9 cellular contexts compared by ENCODE assay signal in genomic region chr12:52147367-52147972, GRCh38. TPM values are rescaled to one million over a fixed set of nuclear protein-coding genes. Genes with fewer than 3 reads are reported as not detected.
DNase-seq lines count a peak whose midpoint lies in the region; ATAC-seq and TF ChIP-seq lines count a peak whose summit lies in the region.
"Had no signal": no experiment of that assay in that cellular context is flagged by ENCODE, and none has a peak within 500 bp of the region (broad histone marks: within the 10 kb centered on the region; RNA-seq: fewer than 3 reads in every experiment).

No MANE protein-coding gene starts in this region.

- intact Hi-C loops in natural killer cell (cut with micrococcal nuclease) = no loop called here

- H3K9ac ChIP-seq in HUES48 (ENCODE audit: low read depth, low read length) = no peak overlapping the region

- no peaks in the 10 kb centered on the region for H3K36me3 ChIP-seq in HUES48 (ENCODE audit: control insufficient read depth, insufficient read depth, low read length)

- H3K36me3 Mint-ChIP-seq in type B pancreatic cell = no peaks in the 10 kb centered on the region
- H3K36me3 Mint-ChIP-seq in immature natural killer cell = no peaks in the 10 kb centered on the region
- no peaks in the 10 kb centered on the region for H3K36me3 Mint-ChIP-seq in natural killer cell

- no peaks in the 10 kb centered on the region for H3K9me3 ChIP-seq in HUES48 (ENCODE audit: control insufficient read depth, insufficient read depth, low read length)

- H3K4me1 Mint-ChIP-seq in type B pancreatic cell (ENCODE audit: unreplicated experiment) (peaks cover 37% of the 10 kb centered on the region), immature natural killer cell (peaks cover 7% of the 10 kb centered on the region in 2 donors), natural killer cell (peaks cover 0 to 11% of the 10 kb centered on the region in 2 donors)

- ATAC-seq in GM18873 (IDR thresholded peaks at IDR 0.05; ENCODE audit: low FRiP score, unreplicated experiment) (no peak), natural killer cell (no peak)

- peak overlapping the region; percentile 91 for H3K27ac Mint-ChIP-seq in type B pancreatic cell
- no peak overlapping the region for H3K27ac Mint-ChIP-seq in immature natural killer cell
- no peak overlapping the region for H3K27ac Mint-ChIP-seq in natural killer cell

- H3K27me3 Mint-ChIP-seq in type B pancreatic cell (peaks cover 3% of the 10 kb centered on the region), immature natural killer cell (ENCODE audit: low read depth in 3 of 3) (peaks cover 0 to 6% (median 0%) of the 10 kb centered on the region in 3 donors), natural killer cell (ENCODE audit: low read depth in 2 of 2) (peaks cover 0 to 8% of the 10 kb centered on the region in 2 donors)

- no peaks in the 10 kb centered on the region for H3K27me3 ChIP-seq in HUES48 (ENCODE audit: control insufficient read depth, insufficient read depth, low read length)

- no peak overlapping the region for H3K4me3 Mint-ChIP-seq in type B pancreatic cell
- no peak overlapping the region for H3K4me3 Mint-ChIP-seq in immature natural killer cell
- no peak overlapping the region for H3K4me3 Mint-ChIP-seq in natural killer cell

- in situ Hi-C loops in T47D (cut with HindIII; ENCODE audit: low pct_unique_long_range_greater_than_20kb, low sequenced_read_pairs) = no loop called here

- H3K4me3 ChIP-seq in HUES48 (ENCODE audit: low read depth, low read length) = no peak overlapping the region

- H3K9me3 Mint-ChIP-seq in type B pancreatic cell (no peaks in the 10 kb centered on the region), immature natural killer cell (no peaks in the 10 kb centered on the region), natural killer cell (no peaks in the 10 kb centered on the region)

- TF ChIP-seq CTCF in type B pancreatic cell (conservative IDR thresholded peaks at IDR 0.05) = no peak
- TF ChIP-seq CTCF in natural killer cell (IDR thresholded peaks at IDR 0.05) = no peak

- H3K4me1 ChIP-seq in HUES48 (ENCODE audit: control insufficient read depth, insufficient read depth, low read length) = peaks cover 13% of the 10 kb centered on the region; the same call in 1 of the 2 replicates

- H3K27ac ChIP-seq in HUES48 (ENCODE audit: low read depth, low read length) = peak overlapping the region; percentile 37

- peak; percentile 73 to 87 for DNase-seq in T47D (ENCODE audit: low read depth in 1 of 2, low spot score in 1 of 2)
- peak; percentile 100 for DNase-seq in kidney tubule cell (ENCODE audit: low spot score)
- DNase-seq in type B pancreatic cell (ENCODE audit: extremely low spot score, unreplicated experiment) = no peak
- DNase-seq in NCI-H1930 (lab: John Stamatoyannopoulos, UW) = no peak
- DNase-seq in immature natural killer cell = no peak
- DNase-seq in natural killer cell = no peak
- DNase-seq: NCI-H1417 had no signal

RNA-seq across cellular contexts. Expression of gene KRT80, which starts 44.3 kb away (rescaled TPM):
- 23.1 and 65.1 TPM in 2 replicates for total RNA-seq in type B pancreatic cell (ENCODE audit: low replicate concordance)
- not detected for polyA plus RNA-seq in immature natural killer cell
- not detected for total RNA-seq in natural killer cell

Comparison
In these comparisons a context has a peak if more than half of its experiments do, and no peak if none do; other contexts are left out.
1. DNase-seq: peak in T47D (2 of 2) and kidney tubule cell (single experiment); none in type B pancreatic cell (single experiment), NCI-H1930 (0 of 2), immature natural killer cell (0 of 3) and natural killer cell (single experiment).
2. RNA of gene KRT80, which starts 44.3 kb away (total RNA-seq): 23.1 to 65.1 TPM in type B pancreatic cell; not detected in natural killer cell; every median in the first group is over 10 times any median in the second.